In the genomic region with DNA sequence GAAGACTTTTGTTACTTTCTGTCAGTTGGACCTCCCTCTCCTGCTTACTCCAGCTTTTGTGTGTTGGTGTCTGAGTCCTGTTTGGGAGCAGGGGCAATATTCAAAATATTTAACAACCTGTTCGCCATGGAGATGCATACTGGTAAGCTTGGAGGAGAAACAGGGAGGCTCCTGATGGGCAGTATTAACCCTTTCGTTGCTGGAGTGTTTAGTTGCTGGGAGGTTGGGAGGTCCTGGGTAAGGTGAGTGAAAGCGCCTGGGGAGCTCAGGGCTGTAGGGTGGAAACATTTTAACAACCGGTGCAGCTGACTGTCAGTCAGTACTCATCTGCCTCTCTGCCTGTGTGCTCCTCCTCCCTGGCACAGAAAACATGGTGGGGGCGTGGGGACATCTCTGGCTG, we compare ENCODE assay signal across 1 cellular context.
TF ChIP-seq lines count a peak whose summit lies in the region.

No MANE protein-coding gene starts in this region.

TF ChIP-seq in GM23338, 12 proteins besides CTCF, POLR2A, EP300 and RAD21:
- TF ChIP-seq, protein P1, sequence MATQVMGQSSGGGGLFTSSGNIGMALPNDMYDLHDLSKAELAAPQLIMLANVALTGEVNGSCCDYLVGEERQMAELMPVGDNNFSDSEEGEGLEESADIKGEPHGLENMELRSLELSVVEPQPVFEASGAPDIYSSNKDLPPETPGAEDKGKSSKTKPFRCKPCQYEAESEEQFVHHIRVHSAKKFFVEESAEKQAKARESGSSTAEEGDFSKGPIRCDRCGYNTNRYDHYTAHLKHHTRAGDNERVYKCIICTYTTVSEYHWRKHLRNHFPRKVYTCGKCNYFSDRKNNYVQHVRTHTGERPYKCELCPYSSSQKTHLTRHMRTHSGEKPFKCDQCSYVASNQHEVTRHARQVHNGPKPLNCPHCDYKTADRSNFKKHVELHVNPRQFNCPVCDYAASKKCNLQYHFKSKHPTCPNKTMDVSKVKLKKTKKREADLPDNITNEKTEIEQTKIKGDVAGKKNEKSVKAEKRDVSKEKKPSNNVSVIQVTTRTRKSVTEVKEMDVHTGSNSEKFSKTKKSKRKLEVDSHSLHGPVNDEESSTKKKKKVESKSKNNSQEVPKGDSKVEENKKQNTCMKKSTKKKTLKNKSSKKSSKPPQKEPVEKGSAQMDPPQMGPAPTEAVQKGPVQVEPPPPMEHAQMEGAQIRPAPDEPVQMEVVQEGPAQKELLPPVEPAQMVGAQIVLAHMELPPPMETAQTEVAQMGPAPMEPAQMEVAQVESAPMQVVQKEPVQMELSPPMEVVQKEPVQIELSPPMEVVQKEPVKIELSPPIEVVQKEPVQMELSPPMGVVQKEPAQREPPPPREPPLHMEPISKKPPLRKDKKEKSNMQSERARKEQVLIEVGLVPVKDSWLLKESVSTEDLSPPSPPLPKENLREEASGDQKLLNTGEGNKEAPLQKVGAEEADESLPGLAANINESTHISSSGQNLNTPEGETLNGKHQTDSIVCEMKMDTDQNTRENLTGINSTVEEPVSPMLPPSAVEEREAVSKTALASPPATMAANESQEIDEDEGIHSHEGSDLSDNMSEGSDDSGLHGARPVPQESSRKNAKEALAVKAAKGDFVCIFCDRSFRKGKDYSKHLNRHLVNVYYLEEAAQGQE (IDR thresholded peaks at IDR 0.05; ENCODE audit: unreplicated experiment), result no peak
- no peak for TF ChIP-seq EZH2 (IDR thresholded peaks at IDR 0.05; ENCODE audit: low read depth, unreplicated experiment)
- TF ChIP-seq EZH2phosphoT487 (IDR thresholded peaks at IDR 0.05; ENCODE audit: unreplicated experiment), result no peak
- TF ChIP-seq STAT1 (IDR thresholded peaks at IDR 0.05; ENCODE audit: unreplicated experiment), result no peak
- TF ChIP-seq JUNB (IDR thresholded peaks at IDR 0.05; ENCODE audit: unreplicated experiment), result no peak
- TF ChIP-seq, protein P2, sequence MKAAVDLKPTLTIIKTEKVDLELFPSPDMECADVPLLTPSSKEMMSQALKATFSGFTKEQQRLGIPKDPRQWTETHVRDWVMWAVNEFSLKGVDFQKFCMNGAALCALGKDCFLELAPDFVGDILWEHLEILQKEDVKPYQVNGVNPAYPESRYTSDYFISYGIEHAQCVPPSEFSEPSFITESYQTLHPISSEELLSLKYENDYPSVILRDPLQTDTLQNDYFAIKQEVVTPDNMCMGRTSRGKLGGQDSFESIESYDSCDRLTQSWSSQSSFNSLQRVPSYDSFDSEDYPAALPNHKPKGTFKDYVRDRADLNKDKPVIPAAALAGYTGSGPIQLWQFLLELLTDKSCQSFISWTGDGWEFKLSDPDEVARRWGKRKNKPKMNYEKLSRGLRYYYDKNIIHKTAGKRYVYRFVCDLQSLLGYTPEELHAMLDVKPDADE (IDR thresholded peaks at IDR 0.05), result no peak
- TF ChIP-seq, protein P3, sequence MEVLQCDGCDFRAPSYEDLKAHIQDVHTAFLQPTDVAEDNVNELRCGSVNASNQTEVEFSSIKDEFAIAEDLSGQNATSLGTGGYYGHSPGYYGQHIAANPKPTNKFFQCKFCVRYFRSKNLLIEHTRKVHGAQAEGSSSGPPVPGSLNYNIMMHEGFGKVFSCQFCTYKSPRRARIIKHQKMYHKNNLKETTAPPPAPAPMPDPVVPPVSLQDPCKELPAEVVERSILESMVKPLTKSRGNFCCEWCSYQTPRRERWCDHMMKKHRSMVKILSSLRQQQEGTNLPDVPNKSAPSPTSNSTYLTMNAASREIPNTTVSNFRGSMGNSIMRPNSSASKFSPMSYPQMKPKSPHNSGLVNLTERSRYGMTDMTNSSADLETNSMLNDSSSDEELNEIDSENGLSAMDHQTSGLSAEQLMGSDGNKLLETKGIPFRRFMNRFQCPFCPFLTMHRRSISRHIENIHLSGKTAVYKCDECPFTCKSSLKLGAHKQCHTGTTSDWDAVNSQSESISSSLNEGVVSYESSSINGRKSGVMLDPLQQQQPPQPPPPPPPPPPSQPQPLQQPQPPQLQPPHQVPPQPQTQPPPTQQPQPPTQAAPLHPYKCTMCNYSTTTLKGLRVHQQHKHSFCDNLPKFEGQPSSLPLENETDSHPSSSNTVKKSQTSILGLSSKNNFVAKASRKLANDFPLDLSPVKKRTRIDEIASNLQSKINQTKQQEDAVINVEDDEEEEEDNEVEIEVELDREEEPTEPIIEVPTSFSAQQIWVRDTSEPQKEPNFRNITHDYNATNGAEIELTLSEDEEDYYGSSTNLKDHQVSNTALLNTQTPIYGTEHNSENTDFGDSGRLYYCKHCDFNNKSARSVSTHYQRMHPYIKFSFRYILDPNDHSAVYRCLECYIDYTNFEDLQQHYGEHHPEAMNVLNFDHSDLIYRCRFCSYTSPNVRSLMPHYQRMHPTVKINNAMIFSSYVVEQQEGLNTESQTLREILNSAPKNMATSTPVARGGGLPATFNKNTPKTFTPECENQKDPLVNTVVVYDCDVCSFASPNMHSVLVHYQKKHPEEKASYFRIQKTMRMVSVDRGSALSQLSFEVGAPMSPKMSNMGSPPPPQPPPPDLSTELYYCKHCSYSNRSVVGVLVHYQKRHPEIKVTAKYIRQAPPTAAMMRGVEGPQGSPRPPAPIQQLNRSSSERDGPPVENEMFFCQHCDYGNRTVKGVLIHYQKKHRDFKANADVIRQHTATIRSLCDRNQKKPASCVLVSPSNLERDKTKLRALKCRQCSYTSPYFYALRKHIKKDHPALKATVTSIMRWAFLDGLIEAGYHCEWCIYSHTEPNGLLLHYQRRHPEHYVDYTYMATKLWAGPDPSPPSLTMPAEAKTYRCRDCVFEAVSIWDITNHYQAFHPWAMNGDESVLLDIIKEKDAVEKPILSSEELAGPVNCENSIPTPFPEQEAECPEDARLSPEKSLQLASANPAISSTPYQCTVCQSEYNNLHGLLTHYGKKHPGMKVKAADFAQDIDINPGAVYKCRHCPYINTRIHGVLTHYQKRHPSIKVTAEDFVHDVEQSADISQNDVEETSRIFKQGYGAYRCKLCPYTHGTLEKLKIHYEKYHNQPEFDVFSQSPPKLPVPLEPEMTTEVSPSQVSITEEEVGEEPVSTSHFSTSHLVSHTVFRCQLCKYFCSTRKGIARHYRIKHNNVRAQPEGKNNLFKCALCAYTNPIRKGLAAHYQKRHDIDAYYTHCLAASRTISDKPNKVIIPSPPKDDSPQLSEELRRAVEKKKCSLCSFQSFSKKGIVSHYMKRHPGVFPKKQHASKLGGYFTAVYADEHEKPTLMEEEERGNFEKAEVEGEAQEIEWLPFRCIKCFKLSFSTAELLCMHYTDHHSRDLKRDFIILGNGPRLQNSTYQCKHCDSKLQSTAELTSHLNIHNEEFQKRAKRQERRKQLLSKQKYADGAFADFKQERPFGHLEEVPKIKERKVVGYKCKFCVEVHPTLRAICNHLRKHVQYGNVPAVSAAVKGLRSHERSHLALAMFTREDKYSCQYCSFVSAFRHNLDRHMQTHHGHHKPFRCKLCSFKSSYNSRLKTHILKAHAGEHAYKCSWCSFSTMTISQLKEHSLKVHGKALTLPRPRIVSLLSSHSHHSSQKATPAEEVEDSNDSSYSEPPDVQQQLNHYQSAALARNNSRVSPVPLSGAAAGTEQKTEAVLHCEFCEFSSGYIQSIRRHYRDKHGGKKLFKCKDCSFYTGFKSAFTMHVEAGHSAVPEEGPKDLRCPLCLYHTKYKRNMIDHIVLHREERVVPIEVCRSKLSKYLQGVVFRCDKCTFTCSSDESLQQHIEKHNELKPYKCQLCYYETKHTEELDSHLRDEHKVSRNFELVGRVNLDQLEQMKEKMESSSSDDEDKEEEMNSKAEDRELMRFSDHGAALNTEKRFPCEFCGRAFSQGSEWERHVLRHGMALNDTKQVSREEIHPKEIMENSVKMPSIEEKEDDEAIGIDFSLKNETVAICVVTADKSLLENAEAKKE (CRISPR knock-in tag; IDR thresholded peaks at IDR 0.05), result no peak
- no peak for TF ChIP-seq CREB1 (CRISPR knock-in tag; IDR thresholded peaks at IDR 0.05; ENCODE audit: low read depth)
- TF ChIP-seq NANOG (IDR thresholded peaks at IDR 0.05; ENCODE audit: borderline replicate concordance), result no peak
- no peak for TF ChIP-seq ZNF114 (CRISPR knock-in tag; IDR thresholded peaks at IDR 0.05)
- no peak for TF ChIP-seq POLR2AphosphoS5 (IDR thresholded peaks at IDR 0.05; ENCODE audit: low read depth)
- TF ChIP-seq ZNF331 (CRISPR knock-in tag; IDR thresholded peaks at IDR 0.05; ENCODE audit: low read depth), result no peak
